In the genomic region with DNA sequence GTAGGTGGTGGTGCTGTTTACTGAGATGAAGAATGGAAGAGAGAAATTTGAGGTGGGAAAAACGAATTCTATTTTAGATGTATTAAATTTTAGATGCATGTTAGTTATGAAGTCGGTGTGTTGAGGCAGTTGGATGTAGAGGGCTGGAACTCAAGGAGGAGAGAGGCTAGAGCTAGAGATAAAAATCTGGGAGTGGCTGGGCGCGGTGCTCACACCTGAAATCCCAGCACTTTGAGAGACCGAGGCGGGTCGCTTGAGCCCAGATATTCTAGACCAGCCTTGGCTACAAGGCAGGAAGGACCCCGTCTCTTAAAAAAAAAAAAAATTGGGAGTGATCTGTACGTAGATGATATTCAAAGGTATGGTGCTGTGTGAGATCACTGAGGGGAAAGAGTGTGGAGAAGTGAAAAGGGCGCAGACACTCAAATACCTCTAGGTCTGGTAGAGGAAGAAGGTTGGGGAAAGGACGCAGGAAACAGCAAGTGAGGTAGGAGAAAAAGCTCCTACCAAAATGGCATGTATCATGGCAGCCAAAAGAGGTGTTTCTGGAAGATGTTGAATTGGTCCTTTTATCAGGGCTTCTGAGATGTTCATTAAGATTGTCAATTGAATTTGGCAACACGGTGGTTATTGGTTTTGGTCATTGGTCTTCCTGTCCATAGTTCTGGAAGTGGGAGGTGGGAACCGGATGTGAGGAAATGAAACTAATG, we compare ENCODE assay signal across 8 cellular contexts. TPM values are rescaled to one million over a fixed set of nuclear protein-coding genes. Genes with fewer than 3 reads are reported as not detected.
DNase-seq lines count a peak whose midpoint lies in the region; ATAC-seq, FAIRE-seq and TF ChIP-seq lines count a peak whose summit lies in the region.

No MANE protein-coding gene starts in this region.

- BruUV-seq in HepG2 (replicated peaks; lab: Mats Ljungman, UMichigan) = no TSS peak

- peaks cover 20% of the 10 kb centered on the region for H3K36me3 Mint-ChIP-seq in activated naive CD8-positive, alpha-beta T cell treated with anti-CD3 and anti-CD28 coated beads, Interleukin-2, amount 50 U/mL, for 24 hours (ENCODE audit: low read depth)

- H3K27ac ChIP-seq in right atrium auricular region = peak overlapping the region; percentile 86 to 94
- H3K27ac ChIP-seq in HepG2 (ENCODE audit: extremely low read length, insufficient read depth, low read length) = no peak overlapping the region
- H3K27ac ChIP-seq in upper lobe of left lung = peak overlapping the region; percentile 88 to 96 (median 90)

- ATAC-seq in Right ventricle myocardium superior (ENCODE audit: poor library complexity) (no peak), HepG2 (no peak), upper lobe of left lung (ENCODE audit: low FRiP score in 2 of 2) (no peak), GM19023 (IDR thresholded peaks at IDR 0.05; ENCODE audit: unreplicated experiment) (no peak), GM18867 (IDR thresholded peaks at IDR 0.05; ENCODE audit: unreplicated experiment) (no peak), GM18498 (IDR thresholded peaks at IDR 0.05; ENCODE audit: unreplicated experiment) (no peak)
- ATAC-seq in activated naive CD8-positive, alpha-beta T cell treated with anti-CD3 and anti-CD28 coated beads, Interleukin-2, amount 50 U/mL, for 24 hours = no peak

- no peak overlapping the region for H2AFZ ChIP-seq in HepG2 (ENCODE audit: low read length)

- H3K27ac Mint-ChIP-seq in activated naive CD8-positive, alpha-beta T cell treated with anti-CD3 and anti-CD28 coated beads, Interleukin-2, amount 50 U/mL, for 24 hours = peak overlapping the region; percentile 86

- CTCF ChIA-PET in HepG2 (lab: Yijun Ruan, JAX; ENCODE audit: low intra/inter-chr PET ratio, low total read pairs) = no interaction called here

- no peak for TF ChIP-seq RAD21 in HepG2 (CRISPR knock-in tag; IDR thresholded peaks at IDR 0.05)

- no peaks in the 10 kb centered on the region for H3K9me3 Mint-ChIP-seq in activated naive CD8-positive, alpha-beta T cell treated with anti-CD3 and anti-CD28 coated beads, Interleukin-2, amount 50 U/mL, for 24 hours

- H3K4me2 ChIP-seq in HepG2 (ENCODE audit: low read depth, low read length) = peak overlapping the region; percentile 79

- POLR2A ChIA-PET in HepG2 (lab: Yijun Ruan, JAX) = no interaction called here

- no peaks in the 10 kb centered on the region for H3K27me3 ChIP-seq in right atrium auricular region
- H3K27me3 ChIP-seq in HepG2 (ENCODE audit: control insufficient read depth in 1 of 2, insufficient read depth in 2 of 2, low read length in 2 of 2) = no peaks in the 10 kb centered on the region; a peak in 2 of 5 replicates
- H3K27me3 ChIP-seq in upper lobe of left lung = no peaks in the 10 kb centered on the region

- peaks cover 0 to 25% of the 10 kb centered on the region in 2 donors for H3K4me1 ChIP-seq in right atrium auricular region
- H3K4me1 ChIP-seq in HepG2 (ENCODE audit: insufficient read depth, low read length) = peaks cover 47% of the 10 kb centered on the region
- peaks cover 14 to 22% (median 16%) of the 10 kb centered on the region in 4 donors for H3K4me1 ChIP-seq in upper lobe of left lung

- no peaks in the 10 kb centered on the region for H3K36me3 ChIP-seq in right atrium auricular region
- peaks cover 2 to 5% of the 10 kb centered on the region in 2 experiments; a peak in 1 of 5 replicates for H3K36me3 ChIP-seq in HepG2 (replicated peaks in 1 of 2; ENCODE audit: control insufficient read depth in 1 of 2, insufficient read depth in 2 of 2, low read length in 2 of 2)
- H3K36me3 ChIP-seq in upper lobe of left lung = peaks cover 0 to 6% (median 2%) of the 10 kb centered on the region in 4 donors

- peak overlapping the region; percentile 86 for H3K9ac ChIP-seq in HepG2 (ENCODE audit: insufficient read depth, low read depth, low read length)

- H3K27me3 Mint-ChIP-seq in activated naive CD8-positive, alpha-beta T cell treated with anti-CD3 and anti-CD28 coated beads, Interleukin-2, amount 50 U/mL, for 24 hours = no peaks in the 10 kb centered on the region

- H3K79me2 ChIP-seq in HepG2 (ENCODE audit: insufficient read depth, low read length) = peaks cover 65% of the 10 kb centered on the region

- intact Hi-C loops in Right ventricle myocardium superior (cut with DNase I) (no loop called here), HepG2 (cut with micrococcal nuclease; ENCODE audit: unreplicated experiment) (loop anchor here (5.0 kb wide), 1 partner anchor 62 kb away; the partner anchor contains the start of gene KLHL24)

- H3K9me3 ChIP-seq in right atrium auricular region = no peaks in the 10 kb centered on the region
- H3K9me3 ChIP-seq in HepG2 (ENCODE audit: low read length) = no peaks in the 10 kb centered on the region
- H3K9me3 ChIP-seq in upper lobe of left lung = no peaks in the 10 kb centered on the region

- no peak for TF ChIP-seq EP300 in HepG2 (IDR thresholded peaks at IDR 0.05; ENCODE audit: low read depth in 2 of 2, low read length in 2 of 2)
- no peak for TF ChIP-seq EP300 in HepG2 (CRISPR knock-in tag; IDR thresholded peaks at IDR 0.05; ENCODE audit: borderline replicate concordance)
- TF ChIP-seq EP300 in upper lobe of left lung (IDR thresholded peaks at IDR 0.05) = no peak

- peaks cover 15% of the 10 kb centered on the region for H4K20me1 ChIP-seq in HepG2 (ENCODE audit: insufficient read depth, low read length)

- WGBS in HepG2 (ENCODE audit: low lambda C conversion rate) = 63% methylated on average over 13 of the region's 13 CpGs
- WGBS in upper lobe of left lung, 2 donors = 49 to 56% methylated on average over 13 of the region's 13 CpGs

- no peak for FAIRE-seq in HepG2 (lab: Jason Lieb, UNC)

- DNase-seq in right atrium auricular region (ENCODE audit: low spot score) (no peak), Right ventricle myocardium superior (no peak), HepG2 (ENCODE audit: low spot score) (no peak), upper lobe of left lung (peak in 1 of 2 donors; percentile 36)
- DNase-seq in activated naive CD8-positive, alpha-beta T cell treated with anti-CD3 and anti-CD28 coated beads, Interleukin-2, amount 50 U/mL, for 24 hours = no peak

- H3K4me3 ChIP-seq in right atrium auricular region (peak overlapping the region; percentile 89 to 93), HepG2 (replicated peaks in 1 of 3; ENCODE audit: insufficient read depth in 1 of 3, low read depth in 2 of 3, low read length in 3 of 3) (peak overlapping the region; percentile 89 to 93 (median 90)), upper lobe of left lung (peak overlapping the region in 3 of 4 donors; percentile 88 to 99 (median 95))

- H3K4me1 Mint-ChIP-seq in activated naive CD8-positive, alpha-beta T cell treated with anti-CD3 and anti-CD28 coated beads, Interleukin-2, amount 50 U/mL, for 24 hours = peaks cover 46% of the 10 kb centered on the region

- in situ Hi-C loops in HepG2 (cut with HindIII; ENCODE audit: extremely low pct_ligation_motif_present, low pct_unique_long_range_greater_than_20kb) = no loop called here

- no peak for TF ChIP-seq CTCF in right atrium auricular region (IDR thresholded peaks at IDR 0.05)
- no peak for TF ChIP-seq CTCF in HepG2 (CRISPR knock-in tag; IDR thresholded peaks at IDR 0.05)
- no peak for TF ChIP-seq CTCF in upper lobe of left lung (IDR thresholded peaks at IDR 0.05)

- peak overlapping the region; percentile 91 for H3K4me3 Mint-ChIP-seq in activated naive CD8-positive, alpha-beta T cell treated with anti-CD3 and anti-CD28 coated beads, Interleukin-2, amount 50 U/mL, for 24 hours

- TF ChIP-seq POLR2A in HepG2 (IDR thresholded peaks at IDR 0.05; ENCODE audit: insufficient read depth in 1 of 2, low read depth in 2 of 2, low read length in 2 of 2) = no peak
- no peak for TF ChIP-seq POLR2A in upper lobe of left lung (IDR thresholded peaks at IDR 0.05)

TF ChIP-seq in HepG2, 621 proteins besides CTCF, POLR2A, EP300 and RAD21:
- 0 out of 2 replicates have a peak, but pooled peaks have one; percentile 21 for TF ChIP-seq PITX1 (CRISPR knock-in tag; IDR thresholded peaks at IDR 0.05)
- no peak for TF ChIP-seq ZNF747 (CRISPR knock-in tag; IDR thresholded peaks at IDR 0.05; ENCODE audit: borderline replicate concordance)
- TF ChIP-seq, protein P1, sequence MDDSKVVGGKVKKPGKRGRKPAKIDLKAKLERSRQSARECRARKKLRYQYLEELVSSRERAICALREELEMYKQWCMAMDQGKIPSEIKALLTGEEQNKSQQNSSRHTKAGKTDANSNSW (CRISPR knock-in tag; IDR thresholded peaks at IDR 0.05; ENCODE audit: borderline replicate concordance) = no peak
- TF ChIP-seq ZNF558 (CRISPR knock-in tag; IDR thresholded peaks at IDR 0.05; ENCODE audit: borderline replicate concordance) = no peak

RNA-seq across cellular contexts. Expression of gene YEATS2, which starts 1.8 kb away (rescaled TPM):
- total RNA-seq in right atrium auricular region (10 to 100 TPM in 1 of 2 donors, 1 to 10 TPM in 1; 9.2 to 12.6 TPM), Right ventricle myocardium superior (7.7 TPM), HepG2 (2016; rRNA removed; fragmentation: Illumina TruSeq; extraction: Trizol) (16.0 and 18.6 TPM in 2 replicates), upper lobe of left lung (10 to 100 TPM; 23.9 to 65.0 (median 41.2) TPM)
- 19.5 and 20.6 TPM in 2 replicates for total RNA-seq in HepG2 (2016; cell fraction: cytosol; rRNA removed; fragmentation: Illumina TruSeq; extraction: Trizol; ENCODE audit: low read depth)
- total RNA-seq in HepG2 (2016; cell fraction: insoluble cytoplasmic fraction; rRNA removed; fragmentation: Illumina TruSeq; extraction: Trizol) = 15.9 and 18.0 TPM in 2 replicates
- total RNA-seq in HepG2 (2016; cell fraction: membrane; rRNA removed; fragmentation: Illumina TruSeq; extraction: Trizol) = 14.2 and 15.9 TPM in 2 replicates
- 19.0 and 21.4 TPM in 2 replicates for total RNA-seq in HepG2 (2016; cell fraction: nucleus; rRNA removed; fragmentation: Illumina TruSeq; extraction: Trizol)
- polyA plus RNA-seq in HepG2 (2011; rRNA removed) = 28.4 and 33.7 TPM in 2 replicates
- polyA plus RNA-seq in HepG2 (2011; cell fraction: cytosol; rRNA removed) = 21.7 and 23.4 TPM in 2 replicates
- 31.5 and 34.8 TPM in 2 replicates for polyA plus RNA-seq in HepG2 (2011; cell fraction: nucleus; rRNA removed)
- 21.3 and 23.8 TPM in 2 replicates for polyA plus RNA-seq in HepG2 (2012)
- 1.2 and 1.4 TPM in 2 replicates for polyA plus RNA-seq in HepG2 (2016; cell fraction: cytosol; fragmentation: Illumina TruSeq; extraction: Trizol; ENCODE audit: low read depth)
- 11.5 and 14.0 TPM in 2 replicates for polyA plus RNA-seq in HepG2 (2016; cell fraction: insoluble cytoplasmic fraction; fragmentation: Illumina TruSeq; extraction: Trizol; ENCODE audit: low read depth)
- 3.2 and 3.9 TPM in 2 replicates for polyA plus RNA-seq in HepG2 (2016; cell fraction: membrane; fragmentation: Illumina TruSeq; extraction: Trizol; ENCODE audit: low read depth)
- polyA plus RNA-seq in HepG2 (2016; cell fraction: nucleus; fragmentation: Illumina TruSeq; extraction: Trizol; ENCODE audit: insufficient read depth, low read depth) = 26.1 and 26.4 TPM in 2 replicates
- 36.6 and 46.9 TPM in 2 replicates for polyA minus RNA-seq in HepG2 (2011; rRNA and poly(A)+ RNA removed; ENCODE audit: low replicate concordance)
- polyA minus RNA-seq in HepG2 (2011; cell fraction: cytosol; rRNA and poly(A)+ RNA removed) = 24.4 and 26.9 TPM in 2 replicates
- 48.4 and 51.5 TPM in 2 replicates for polyA minus RNA-seq in HepG2 (2011; cell fraction: nucleus; rRNA and poly(A)+ RNA removed)
